2 cellular contexts compared by ENCODE assay signal in the genomic region with DNA sequence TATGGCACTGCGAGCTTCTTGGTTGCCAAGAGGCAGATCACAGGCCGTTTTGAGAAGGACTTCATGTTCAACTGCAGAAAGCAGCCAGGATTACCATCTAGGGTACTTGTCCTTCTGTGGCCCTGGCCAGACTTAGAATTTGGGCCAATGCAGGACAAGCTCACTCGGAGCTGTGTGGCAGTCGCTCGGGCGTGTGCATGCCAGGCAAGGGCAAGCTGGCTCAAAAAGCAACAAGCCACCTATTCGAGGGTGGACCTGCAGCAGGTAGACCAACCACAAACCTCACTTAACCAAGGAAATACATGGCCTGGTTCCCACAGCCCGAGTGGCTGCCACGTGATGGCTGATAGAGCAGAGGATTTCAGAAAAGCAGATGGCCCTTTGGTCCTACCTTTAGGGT. TPM values are rescaled to one million over a fixed set of nuclear protein-coding genes. Genes with fewer than 3 reads are reported as not detected.
"Had no signal": no experiment of that assay in that cellular context is flagged by ENCODE, and none has a peak within 500 bp of the region (broad histone marks: within the 10 kb centered on the region; RNA-seq: fewer than 3 reads in every experiment).

No MANE protein-coding gene starts in this region.

RNA-seq across cellular contexts. Expression of a gene that starts 39.3 kb away (rescaled TPM):
- total RNA-seq: G401, GM12878 had no signal
